Comparison of ENCODE assay signal across 21 cellular contexts in genomic region chr5:1781726-1782384, GRCh38. TPM values are rescaled to one million over a fixed set of nuclear protein-coding genes. Genes with fewer than 3 reads are reported as not detected.
DNase-seq lines count a peak whose midpoint lies in the region; ATAC-seq, FAIRE-seq and TF ChIP-seq lines count a peak whose summit lies in the region.
"Had no signal": no experiment of that assay in that cellular context is flagged by ENCODE, and none has a peak within 500 bp of the region (broad histone marks: within the 10 kb centered on the region; RNA-seq: fewer than 3 reads in every experiment).

No MANE protein-coding gene starts in this region.

- H3K27ac ChIP-seq in cardiac muscle cell: peak overlapping the region; percentile 92
- H3K27ac ChIP-seq in right atrium auricular region: no peak overlapping the region
- peak overlapping the region; percentile 82 for H3K27ac ChIP-seq in Karpas-422 (ENCODE audit: low read length)
- no peak overlapping the region for H3K27ac ChIP-seq in kidney (ENCODE audit: low read depth in 2 of 2, low read length in 2 of 2)
- no peak overlapping the region for H3K27ac ChIP-seq in aorta (ENCODE audit: low read depth in 1 of 2, low read length in 2 of 2)
- H3K27ac ChIP-seq: ovary, RWPE1 had no signal

- no peak for TF ChIP-seq CTCF in cardiac muscle cell (IDR thresholded peaks at IDR 0.05; ENCODE audit: low read depth, low read length)
- no peak for TF ChIP-seq CTCF in right atrium auricular region (IDR thresholded peaks at IDR 0.05)
- TF ChIP-seq CTCF in kidney (IDR thresholded peaks at IDR 0.05; ENCODE audit: borderline replicate concordance, extremely low read depth, insufficient read depth): no peak

- no peak overlapping the region for H2AFZ ChIP-seq in Karpas-422 (ENCODE audit: low read length)

- H3K9me3 ChIP-seq in cardiac muscle cell (ENCODE audit: low read depth) (no peaks in the 10 kb centered on the region), right atrium auricular region (no peaks in the 10 kb centered on the region), Karpas-422 (ENCODE audit: low read length) (no peaks in the 10 kb centered on the region), kidney (ENCODE audit: control insufficient read depth in 1 of 2, low read length in 2 of 2) (no peaks in the 10 kb centered on the region), aorta (ENCODE audit: control insufficient read depth, low read length) (no peaks in the 10 kb centered on the region)
- H3K9me3 ChIP-seq: ovary had no signal

- ATAC-seq in aorta (ENCODE audit: low FRiP score) (no peak), SK-N-SH treated with all-trans-retinoic acid at 6 μM for 48 hours (no peak)
- ATAC-seq: esophagus mucosa, right cardiac atrium had no signal

- FAIRE-seq in kidney (lab: Jason Lieb, UNC): no peak

- H4K20me1 ChIP-seq in Karpas-422 (ENCODE audit: insufficient read depth, low read depth, low read length): no peaks in the 10 kb centered on the region

- WGBS in aorta, 2 donors: 81 to 83% methylated on average over 9 of the region's 9 CpGs

- peak overlapping the region; percentile 52 for H3K9ac ChIP-seq in Karpas-422 (ENCODE audit: low read length)
- no peak overlapping the region for H3K9ac ChIP-seq in kidney (ENCODE audit: low read length in 2 of 2)

- peak overlapping the region; percentile 68 for H3K4me2 ChIP-seq in Karpas-422 (ENCODE audit: low read depth, low read length, poor library complexity, severe bottlenecking)

- H3K79me2 ChIP-seq in Karpas-422 (ENCODE audit: low read length): no peaks in the 10 kb centered on the region

- H3K36me3 ChIP-seq in cardiac muscle cell (no peaks in the 10 kb centered on the region), right atrium auricular region (no peaks in the 10 kb centered on the region), Karpas-422 (ENCODE audit: insufficient read depth, low read length) (no peaks in the 10 kb centered on the region), kidney (ENCODE audit: control insufficient read depth in 1 of 2, insufficient read depth in 2 of 2, low read length in 2 of 2) (no peaks in the 10 kb centered on the region), aorta (ENCODE audit: control insufficient read depth in 1 of 2, insufficient read depth in 2 of 2, low read length in 1 of 2) (no peaks in the 10 kb centered on the region)
- H3K36me3 ChIP-seq: ovary had no signal

- no peaks in the 10 kb centered on the region for H3K27me3 ChIP-seq in cardiac muscle cell
- no peaks in the 10 kb centered on the region for H3K27me3 ChIP-seq in right atrium auricular region
- no peaks in the 10 kb centered on the region for H3K27me3 ChIP-seq in Karpas-422 (ENCODE audit: low read length)
- H3K27me3 ChIP-seq in aorta (ENCODE audit: control insufficient read depth in 1 of 2, insufficient read depth in 2 of 2, low read length in 1 of 2): no peaks in the 10 kb centered on the region
- H3K27me3 ChIP-seq: ovary had no signal

- peaks cover 22% of the 10 kb centered on the region for H3K4me1 ChIP-seq in cardiac muscle cell (ENCODE audit: low read depth)
- no peaks in the 10 kb centered on the region for H3K4me1 ChIP-seq in right atrium auricular region
- peaks cover 41% of the 10 kb centered on the region for H3K4me1 ChIP-seq in Karpas-422 (ENCODE audit: low read length)
- peaks cover 4 to 5% of the 10 kb centered on the region in 2 donors for H3K4me1 ChIP-seq in kidney (ENCODE audit: control insufficient read depth in 1 of 2, insufficient read depth in 1 of 2, low read depth in 1 of 2, low read length in 2 of 2)
- no peaks in the 10 kb centered on the region for H3K4me1 ChIP-seq in aorta (ENCODE audit: control insufficient read depth in 1 of 2, insufficient read depth in 2 of 2, low read length in 2 of 2)

- H3K4me3 ChIP-seq in cardiac muscle cell (no peak overlapping the region), right atrium auricular region (no peak overlapping the region), Karpas-422 (ENCODE audit: low read length) (peak overlapping the region; percentile 56), kidney (ENCODE audit: low read length in 2 of 2) (no peak overlapping the region), aorta (ENCODE audit: low read length in 2 of 2) (no peak overlapping the region)
- H3K4me3 ChIP-seq: ovary had no signal

- intact Hi-C loops in kidney (cut with DNase I): no loop called here
- intact Hi-C loops in aorta (cut with DNase I): no loop called here

- no peaks in the 10 kb centered on the region for H3K9me2 ChIP-seq in Karpas-422 (replicated peaks; ENCODE audit: insufficient read depth, low read length)

- no peak for DNase-seq in cardiac muscle cell (ENCODE audit: low read depth in 1 of 2, low spot score in 1 of 2)
- no peak for DNase-seq in right atrium auricular region (ENCODE audit: low spot score)
- peak; percentile 59 for DNase-seq in Karpas-422
- DNase-seq in kidney: peak; percentile 49
- DNase-seq in aorta: peak; percentile 21 to 49
- no peak for DNase-seq in ecto neural progenitor cell (ENCODE audit: low spot score)
- DNase-seq: activated CD4-positive, CD25-positive, alpha-beta regulatory T cell; DMS 273 treated with DMSO at 0.1 percent for 48 hours; effector CD8-positive, alpha-beta T cell; foreskin melanocyte; islet precursor cell; KG1; mammary epithelial cell; NCI-H1694; NCI-H2171; stimulated activated CD4-positive, alpha-beta T cell treated with anti-CD3 and anti-CD28 coated beads, Interleukin-15, amount 100 ng/mL, for 24 hours had no signal

TF ChIP-seq in SK-N-SH treated with all-trans-retinoic acid at 6 μM for 48 hours, 23 proteins besides CTCF, POLR2A, EP300 and RAD21:
- no peak for TF ChIP-seq ZNF565 (CRISPR knock-in tag; conservative IDR thresholded peaks at IDR 0.05; ENCODE audit: low read depth)
- TF ChIP-seq ZFP3 (CRISPR knock-in tag; IDR thresholded peaks at IDR 0.05): no peak
- TF ChIP-seq, protein P1, sequence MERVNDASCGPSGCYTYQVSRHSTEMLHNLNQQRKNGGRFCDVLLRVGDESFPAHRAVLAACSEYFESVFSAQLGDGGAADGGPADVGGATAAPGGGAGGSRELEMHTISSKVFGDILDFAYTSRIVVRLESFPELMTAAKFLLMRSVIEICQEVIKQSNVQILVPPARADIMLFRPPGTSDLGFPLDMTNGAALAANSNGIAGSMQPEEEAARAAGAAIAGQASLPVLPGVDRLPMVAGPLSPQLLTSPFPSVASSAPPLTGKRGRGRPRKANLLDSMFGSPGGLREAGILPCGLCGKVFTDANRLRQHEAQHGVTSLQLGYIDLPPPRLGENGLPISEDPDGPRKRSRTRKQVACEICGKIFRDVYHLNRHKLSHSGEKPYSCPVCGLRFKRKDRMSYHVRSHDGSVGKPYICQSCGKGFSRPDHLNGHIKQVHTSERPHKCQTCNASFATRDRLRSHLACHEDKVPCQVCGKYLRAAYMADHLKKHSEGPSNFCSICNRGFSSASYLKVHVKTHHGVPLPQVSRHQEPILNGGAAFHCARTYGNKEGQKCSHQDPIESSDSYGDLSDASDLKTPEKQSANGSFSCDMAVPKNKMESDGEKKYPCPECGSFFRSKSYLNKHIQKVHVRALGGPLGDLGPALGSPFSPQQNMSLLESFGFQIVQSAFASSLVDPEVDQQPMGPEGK (CRISPR knock-in tag; IDR thresholded peaks at IDR 0.05; ENCODE audit: borderline replicate concordance): no peak
- TF ChIP-seq, protein P2, sequence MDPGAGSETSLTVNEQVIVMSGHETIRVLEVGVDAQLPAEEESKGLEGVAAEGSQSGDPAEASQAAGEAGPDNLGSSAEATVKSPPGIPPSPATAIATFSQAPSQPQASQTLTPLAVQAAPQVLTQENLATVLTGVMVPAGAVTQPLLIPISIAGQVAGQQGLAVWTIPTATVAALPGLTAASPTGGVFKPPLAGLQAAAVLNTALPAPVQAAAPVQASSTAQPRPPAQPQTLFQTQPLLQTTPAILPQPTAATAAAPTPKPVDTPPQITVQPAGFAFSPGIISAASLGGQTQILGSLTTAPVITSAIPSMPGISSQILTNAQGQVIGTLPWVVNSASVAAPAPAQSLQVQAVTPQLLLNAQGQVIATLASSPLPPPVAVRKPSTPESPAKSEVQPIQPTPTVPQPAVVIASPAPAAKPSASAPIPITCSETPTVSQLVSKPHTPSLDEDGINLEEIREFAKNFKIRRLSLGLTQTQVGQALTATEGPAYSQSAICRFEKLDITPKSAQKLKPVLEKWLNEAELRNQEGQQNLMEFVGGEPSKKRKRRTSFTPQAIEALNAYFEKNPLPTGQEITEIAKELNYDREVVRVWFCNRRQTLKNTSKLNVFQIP (CRISPR knock-in tag; IDR thresholded peaks at IDR 0.05; ENCODE audit: borderline replicate concordance, low read depth): no peak
- no peak for TF ChIP-seq ARNTL (CRISPR knock-in tag; IDR thresholded peaks at IDR 0.05; ENCODE audit: borderline replicate concordance, low read depth)
- TF ChIP-seq BACH2 (CRISPR knock-in tag; IDR thresholded peaks at IDR 0.05; ENCODE audit: borderline replicate concordance): no peak
- TF ChIP-seq, protein P3, sequence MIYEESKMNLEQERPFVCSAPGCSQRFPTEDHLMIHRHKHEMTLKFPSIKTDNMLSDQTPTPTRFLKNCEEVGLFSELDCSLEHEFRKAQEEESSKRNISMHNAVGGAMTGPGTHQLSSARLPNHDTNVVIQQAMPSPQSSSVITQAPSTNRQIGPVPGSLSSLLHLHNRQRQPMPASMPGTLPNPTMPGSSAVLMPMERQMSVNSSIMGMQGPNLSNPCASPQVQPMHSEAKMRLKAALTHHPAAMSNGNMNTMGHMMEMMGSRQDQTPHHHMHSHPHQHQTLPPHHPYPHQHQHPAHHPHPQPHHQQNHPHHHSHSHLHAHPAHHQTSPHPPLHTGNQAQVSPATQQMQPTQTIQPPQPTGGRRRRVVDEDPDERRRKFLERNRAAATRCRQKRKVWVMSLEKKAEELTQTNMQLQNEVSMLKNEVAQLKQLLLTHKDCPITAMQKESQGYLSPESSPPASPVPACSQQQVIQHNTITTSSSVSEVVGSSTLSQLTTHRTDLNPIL (CRISPR knock-in tag; IDR thresholded peaks at IDR 0.05; ENCODE audit: low read depth): no peak

RNA-seq across cellular contexts. Expression of gene MRPL36, which starts 17.8 kb away (rescaled TPM):
- 73.9 and 101 TPM in 2 replicates for total RNA-seq in cardiac muscle cell
- 195 and 206 TPM in 2 replicates for polyA plus RNA-seq in cardiac muscle cell
- total RNA-seq in right atrium auricular region: 10 to 100 TPM; 40.5 to 41.2 TPM
- 63.7 and 67.1 TPM in 2 replicates for total RNA-seq in Karpas-422 (2014; rRNA removed; shearing (Covaris generic); ENCODE audit: low replicate concordance)
- total RNA-seq in kidney: 29.6 TPM
- 96.7 TPM for polyA plus RNA-seq in kidney (ENCODE audit: insufficient read depth, low read depth, low replicate concordance)
- total RNA-seq in aorta: 10 to 100 TPM; 25.1 to 28.5 TPM
- polyA plus RNA-seq in aorta: 10 to 100 TPM; 49.5 to 62.2 TPM

RNA-seq across cellular contexts. Expression of gene NDUFS6, which starts 19.4 kb away (rescaled TPM):
- total RNA-seq in cardiac muscle cell: 141 and 286 TPM in 2 replicates
- polyA plus RNA-seq in cardiac muscle cell: 281 and 371 TPM in 2 replicates
- 100 to 1,000 TPM; 130 to 135 TPM for total RNA-seq in right atrium auricular region
- 41.4 and 76.8 TPM in 2 replicates for total RNA-seq in Karpas-422 (2014; rRNA removed; shearing (Covaris generic); ENCODE audit: low replicate concordance)
- total RNA-seq in kidney: 31.1 TPM
- 164 TPM for polyA plus RNA-seq in kidney (ENCODE audit: insufficient read depth, low read depth, low replicate concordance)
- 10 to 100 TPM; 16.7 to 24.2 TPM for total RNA-seq in aorta
- 10 to 100 TPM; 46.6 to 64.9 TPM for polyA plus RNA-seq in aorta

Comparison
In these comparisons a context has a peak if more than half of its experiments do, and no peak if none do; other contexts are left out.
1. H3K27ac ChIP-seq: peak in cardiac muscle cell (single experiment) and Karpas-422 (single experiment); none in right atrium auricular region (0 of 2), kidney (0 of 2) and aorta (0 of 2).
2. DNase-seq: peak in Karpas-422 (single experiment), kidney (single experiment) and aorta (2 of 2); none in cardiac muscle cell (0 of 2), right atrium auricular region (single experiment) and ecto neural progenitor cell (single experiment).